In genomic region chr2:173802518-173802917, GRCh38 we compare ENCODE assay signal across 26 cellular contexts.
"Had no signal": no experiment of that assay in that cellular context is flagged by ENCODE, and none has a peak within 500 bp of the region (broad histone marks: within the 10 kb centered on the region; RNA-seq: fewer than 3 reads in every experiment).

No MANE protein-coding gene starts in this region.

- H3K4me3 Mint-ChIP-seq: memory B cell; naive thymus-derived CD4-positive, alpha-beta T cell; nephron; stimulated activated memory B cell treated with anti-CD40 and anti-IgM and Interleukin-4, amounts not matched to agents 10 μg/mL and 1 μg/mL and 100 μg/mL, for 72 hours had no signal

- H3K36me3 ChIP-seq: gastrocnemius medialis, neutrophil, pancreas, right atrium auricular region, sigmoid colon, spleen, tibial artery, upper lobe of left lung had no signal

- H3K27me3 ChIP-seq: gastrocnemius medialis, pancreas, right atrium auricular region, sigmoid colon, spleen, testis, tibial artery, upper lobe of left lung had no signal

- H3K9me3 Mint-ChIP-seq: memory B cell; nephron; stimulated activated memory B cell treated with anti-CD40 and anti-IgM and Interleukin-4, amounts not matched to agents 10 μg/mL and 1 μg/mL and 100 μg/mL, for 72 hours had no signal

- H3K4me3 ChIP-seq: dorsolateral prefrontal cortex, gastrocnemius medialis, lung, pancreas, right atrium auricular region, sigmoid colon, spleen, testis, tibial artery, upper lobe of left lung had no signal

- FAIRE-seq: colon, kidney, pancreas, urothelium cell line had no signal

- H3K27ac ChIP-seq: dorsolateral prefrontal cortex, epithelial cell of prostate, gastrocnemius medialis, neutrophil, pancreas, right atrium auricular region, sigmoid colon, spleen, testis, tibial artery, upper lobe of left lung had no signal

- H3K36me3 Mint-ChIP-seq: memory B cell; naive thymus-derived CD4-positive, alpha-beta T cell; stimulated activated memory B cell treated with anti-CD40 and anti-IgM and Interleukin-4, amounts not matched to agents 10 μg/mL and 1 μg/mL and 100 μg/mL, for 72 hours had no signal

- DNase-seq: dorsolateral prefrontal cortex; effector CD4-positive, alpha-beta T cell; foreskin fibroblast; gastrocnemius medialis; head of caudate nucleus; kidney; midbrain; naive thymus-derived CD4-positive, alpha-beta T cell; pancreas; sigmoid colon; spleen; stimulated activated CD4-positive, alpha-beta T cell treated with anti-CD3 and anti-CD28 coated beads, Interleukin-4, amount 100 ng/mL, for 4 hours; stimulated activated naive CD8-positive, alpha-beta T cell treated with anti-CD3 and anti-CD28 coated beads, Interleukin-15, Interleukin-2, amounts not matched to agents 100 U/mL and 50 U/mL, for 24 hours; substantia nigra; testis; tibial artery; upper lobe of left lung had no signal

- H3K9me3 ChIP-seq: gastrocnemius medialis, neutrophil, pancreas, right atrium auricular region, sigmoid colon, spleen, testis, tibial artery, upper lobe of left lung had no signal

- H3K4me1 Mint-ChIP-seq: memory B cell; naive thymus-derived CD4-positive, alpha-beta T cell; nephron; stimulated activated memory B cell treated with anti-CD40 and anti-IgM and Interleukin-4, amounts not matched to agents 10 μg/mL and 1 μg/mL and 100 μg/mL, for 72 hours had no signal

- H3K4me1 ChIP-seq: gastrocnemius medialis, pancreas, right atrium auricular region, sigmoid colon, spleen, testis, tibial artery, upper lobe of left lung had no signal

- H3K27ac Mint-ChIP-seq: memory B cell; naive thymus-derived CD4-positive, alpha-beta T cell; nephron; stimulated activated memory B cell treated with anti-CD40 and anti-IgM and Interleukin-4, amounts not matched to agents 10 μg/mL and 1 μg/mL and 100 μg/mL, for 72 hours had no signal
